Comparison of ENCODE assay signal across 6 cellular contexts in genomic region chr3:10585945-10586344, GRCh38.
"Had no signal": no experiment of that assay in that cellular context is flagged by ENCODE, and none has a peak within 500 bp of the region (broad histone marks: within the 10 kb centered on the region; RNA-seq: fewer than 3 reads in every experiment).

No MANE protein-coding gene starts in this region.

- H3K9ac ChIP-seq: KMS-11 had no signal

- DNase-seq: IMR-90, KBM-7, KG1 had no signal

- H3K27ac ChIP-seq: HL-60, KMS-11 had no signal

- H3K4me2 ChIP-seq: KMS-11 had no signal

- FAIRE-seq: HTR-8/SVneo had no signal
